ENCODE assay signal across 2 cellular contexts in genomic region chr16:73714976-73715375, GRCh38.
TF ChIP-seq lines count a peak whose summit lies in the region.

No MANE protein-coding gene starts in this region.

TF ChIP-seq in GM23338, 12 proteins besides CTCF, POLR2A, EP300 and RAD21:
- TF ChIP-seq CREB1 (CRISPR knock-in tag; IDR thresholded peaks at IDR 0.05; ENCODE audit: low read depth) (no peak), EZH2 (IDR thresholded peaks at IDR 0.05; ENCODE audit: low read depth, unreplicated experiment) (no peak), POLR2AphosphoS5 (IDR thresholded peaks at IDR 0.05; ENCODE audit: low read depth) (no peak), EZH2phosphoT487 (IDR thresholded peaks at IDR 0.05; ENCODE audit: unreplicated experiment) (no peak), ZNF331 (CRISPR knock-in tag; IDR thresholded peaks at IDR 0.05; ENCODE audit: low read depth) (no peak), NANOG (IDR thresholded peaks at IDR 0.05; ENCODE audit: borderline replicate concordance) (no peak), ETS1 (IDR thresholded peaks at IDR 0.05) (no peak), STAT1 (IDR thresholded peaks at IDR 0.05; ENCODE audit: unreplicated experiment) (no peak), JUNB (IDR thresholded peaks at IDR 0.05; ENCODE audit: unreplicated experiment) (no peak), REST (IDR thresholded peaks at IDR 0.05; ENCODE audit: unreplicated experiment) (no peak), ZNF462 (CRISPR knock-in tag; IDR thresholded peaks at IDR 0.05) (no peak), ZNF114 (CRISPR knock-in tag; IDR thresholded peaks at IDR 0.05) (no peak)
TF ChIP-seq in GM23338: peak in this region for 0.

TF ChIP-seq in GM12878, 131 proteins besides CTCF, POLR2A, EP300 and RAD21:
- TF ChIP-seq SMC3 (IDR thresholded peaks at IDR 0.05; ENCODE audit: borderline replicate concordance, low read length), result no peak
- peak; percentile 16 to 52; a peak in 2 of 4 replicates for TF ChIP-seq BHLHE40 (IDR thresholded peaks at IDR 0.05; ENCODE audit: borderline replicate concordance in 1 of 2, low read depth in 2 of 2, low read length in 1 of 2)
